In the genomic region with DNA sequence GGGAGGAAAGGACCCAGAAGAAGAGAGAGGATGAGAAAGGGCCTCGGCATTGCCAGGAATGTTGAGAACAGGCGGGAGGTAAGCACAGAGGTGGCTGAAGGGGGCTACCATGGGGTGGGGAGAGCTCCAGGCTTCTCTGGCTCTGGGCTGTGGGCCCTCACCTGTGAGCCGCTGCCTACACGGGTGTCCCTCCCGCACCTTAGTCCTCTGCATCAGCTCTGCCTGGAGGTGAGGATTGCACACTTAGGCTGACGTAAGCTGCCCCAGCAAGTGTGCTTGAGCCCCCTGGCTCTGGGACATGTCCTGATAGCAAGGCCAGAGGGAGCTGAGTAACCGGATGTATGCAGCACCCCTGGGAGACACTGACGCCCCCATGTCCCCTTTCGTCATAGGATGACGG, we compare ENCODE assay signal across 19 cellular contexts. TPM values are rescaled to one million over a fixed set of nuclear protein-coding genes. Genes with fewer than 3 reads are reported as not detected.
A peak's percentile ranks its signal among the peaks of the same experiment; 100 is the strongest.
DNase-seq lines count a peak whose midpoint lies in the region; ATAC-seq and TF ChIP-seq lines count a peak whose summit lies in the region.
"Had no signal": no experiment of that assay in that cellular context is flagged by ENCODE, and none has a peak within 500 bp of the region (broad histone marks: within the 10 kb centered on the region; RNA-seq: fewer than 3 reads in every experiment).

No MANE protein-coding gene starts in this region.

- WGBS in H9 (ENCODE audit: extremely low coverage, insufficient read length, low lambda C conversion rate), result no CpG with 5 or more reads among the region's 10 CpGs
- 84 to 95% methylated on average over 4 to 10 of the region's 10 CpGs for WGBS in transverse colon (ENCODE audit: low coverage in 1 of 2), 2 donors

- no peak overlapping the region for H3K4me2 ChIP-seq in H9 (ENCODE audit: insufficient read depth, insufficient read length, low read length)
- H3K4me2 ChIP-seq: BLaER1 had no signal

- H3K27ac Mint-ChIP-seq in H9, result no peak overlapping the region
- H3K27ac Mint-ChIP-seq in activated CD8-positive, alpha-beta memory T cell treated with anti-CD3 and anti-CD28 coated beads, Interleukin-2, amount 10 ng/mL, durations not matched to agents 7 days and 5 days, result no peak overlapping the region
- H3K27ac Mint-ChIP-seq in progenitor cell of endocrine pancreas, result no peak overlapping the region
- H3K27ac Mint-ChIP-seq: CD4-positive, alpha-beta memory T cell had no signal

- no peaks in the 10 kb centered on the region for H4K20me1 ChIP-seq in H9 (ENCODE audit: control insufficient read depth, insufficient read depth, insufficient read length)
- H4K20me1 ChIP-seq: BLaER1 had no signal

- no peak overlapping the region for H3K18ac ChIP-seq in H9 (ENCODE audit: insufficient read length, low read depth, low read length)

- in situ Hi-C loops in transverse colon (cut with MboI; ENCODE audit: low pct_ligation_motif_present in 1 of 4, low pct_unique_long_range_greater_than_20kb in 1 of 4, low sequenced_read_pairs in 3 of 4), result no loop called here

- TF ChIP-seq CTCF in H9 (conservative IDR thresholded peaks at IDR 0.05) (no peak), foreskin keratinocyte (conservative IDR thresholded peaks at IDR 0.05) (no peak), progenitor cell of endocrine pancreas (IDR thresholded peaks at IDR 0.05; ENCODE audit: unreplicated experiment) (no peak), transverse colon (IDR thresholded peaks at IDR 0.05) (no peak)

- no peak overlapping the region for H4K5ac ChIP-seq in H9 (ENCODE audit: insufficient read length, low read depth, low read length)

- H3K36me3 Mint-ChIP-seq in H9 (ENCODE audit: insufficient read depth in 1 of 3, low read depth in 3 of 3) (peaks cover 0 to 4% (median 0%) of the 10 kb centered on the region in 3 experiments; a peak in 4 of 7 replicates), progenitor cell of endocrine pancreas (ENCODE audit: insufficient read depth) (no peaks in the 10 kb centered on the region)
- no peaks in the 10 kb centered on the region for H3K36me3 Mint-ChIP-seq in activated CD8-positive, alpha-beta memory T cell treated with anti-CD3 and anti-CD28 coated beads, Interleukin-2, amount 10 ng/mL, durations not matched to agents 7 days and 5 days
- no peaks in the 10 kb centered on the region for H3K36me3 Mint-ChIP-seq in activated T-cell treated with anti-CD3 and anti-CD28 coated beads, Interleukin-2, amount 50 U/mL, for 4 hours (ENCODE audit: insufficient read depth)
- H3K36me3 Mint-ChIP-seq: CD4-positive, alpha-beta memory T cell had no signal

- H2BK20ac ChIP-seq in H9 (ENCODE audit: low read depth, low read length, poor library complexity, severe bottlenecking), result no peak overlapping the region

- intact Hi-C loops in transverse colon (cut with DNase I; ENCODE audit: low total_unique reads), result loop anchor here (5.0 kb wide), 1 partner anchor 396 kb away; no protein-coding TSS in a partner anchor

- TF ChIP-seq POLR2A in transverse colon (IDR thresholded peaks at IDR 0.05), result no peak

- H3K9me3 ChIP-seq in H9 (ENCODE audit: control insufficient read depth, low read depth, low read length) (no peaks in the 10 kb centered on the region), transverse colon (no peaks in the 10 kb centered on the region)
- H3K9me3 ChIP-seq: BLaER1 had no signal

- H3K4me1 Mint-ChIP-seq in H9 (peaks cover 8% of the 10 kb centered on the region in 2 experiments), progenitor cell of endocrine pancreas (ENCODE audit: low read depth) (peaks cover 2% of the 10 kb centered on the region)
- no peaks in the 10 kb centered on the region for H3K4me1 Mint-ChIP-seq in activated CD8-positive, alpha-beta memory T cell treated with anti-CD3 and anti-CD28 coated beads, Interleukin-2, amount 10 ng/mL, durations not matched to agents 7 days and 5 days
- no peaks in the 10 kb centered on the region for H3K4me1 Mint-ChIP-seq in activated T-cell treated with anti-CD3 and anti-CD28 coated beads, Interleukin-2, amount 50 U/mL, for 4 hours (ENCODE audit: low read depth)
- H3K4me1 Mint-ChIP-seq: CD4-positive, alpha-beta memory T cell had no signal

- no peak overlapping the region for H2BK15ac ChIP-seq in H9 (ENCODE audit: low read depth, low read length)

- H3K14ac ChIP-seq in H9 (ENCODE audit: insufficient read depth, low read length), result no peak overlapping the region

- H3K27ac ChIP-seq in H9 (ENCODE audit: insufficient read length, low read depth, low read length), result no peak overlapping the region
- H3K27ac ChIP-seq in foreskin keratinocyte, result no peak overlapping the region
- no peak overlapping the region for H3K27ac ChIP-seq in transverse colon
- H3K27ac ChIP-seq: BLaER1 had no signal

- no peak overlapping the region for H3K4me3 ChIP-seq in transverse colon
- H3K4me3 ChIP-seq: BLaER1 had no signal

- H2BK5ac ChIP-seq in H9 (ENCODE audit: insufficient read length, low read length), result no peak overlapping the region

- ATAC-seq in activated CD8-positive, alpha-beta memory T cell treated with anti-CD3 and anti-CD28 coated beads, Interleukin-2, amount 10 ng/mL, durations not matched to agents 7 days and 5 days, result no peak
- ATAC-seq in foreskin keratinocyte, result peak; percentile 47
- ATAC-seq in activated T-cell treated with anti-CD3 and anti-CD28 coated beads, Interleukin-2, amount 50 U/mL, for 4 hours, result no peak
- ATAC-seq: HCT116 had no signal

- CTCF ChIA-PET in activated CD8-positive, alpha-beta memory T cell treated with anti-CD3 and anti-CD28 coated beads, Interleukin-2, amount 10 ng/mL, durations not matched to agents 7 days and 5 days (lab: Charles Lee), result no interaction called here

- H3K4me1 ChIP-seq in H9 (ENCODE audit: insufficient read depth, low read length), result 0 out of 2 replicates have a peak, but pooled peaks cover 2% of the 10 kb centered on the region
- H3K4me1 ChIP-seq in foreskin keratinocyte, result no peaks in the 10 kb centered on the region
- no peaks in the 10 kb centered on the region for H3K4me1 ChIP-seq in transverse colon

- no peak overlapping the region for H4K91ac ChIP-seq in H9 (ENCODE audit: insufficient read length, low read depth, low read length)

- no peaks in the 10 kb centered on the region for H3K79me1 ChIP-seq in H9 (ENCODE audit: insufficient read depth, low read depth, low read length, poor library complexity, severe bottlenecking)

- no peak overlapping the region for H2BK120ac ChIP-seq in H9 (ENCODE audit: low read depth, low read length, poor library complexity, severe bottlenecking)

- H3K27me3 Mint-ChIP-seq in H9 (ENCODE audit: low read depth) (peaks cover 28% of the 10 kb centered on the region), progenitor cell of endocrine pancreas (peaks cover 30% of the 10 kb centered on the region)
- H3K27me3 Mint-ChIP-seq in activated CD8-positive, alpha-beta memory T cell treated with anti-CD3 and anti-CD28 coated beads, Interleukin-2, amount 10 ng/mL, durations not matched to agents 7 days and 5 days, result peaks cover 13% of the 10 kb centered on the region
- peaks cover 7% of the 10 kb centered on the region for H3K27me3 Mint-ChIP-seq in activated T-cell treated with anti-CD3 and anti-CD28 coated beads, Interleukin-2, amount 50 U/mL, for 4 hours (ENCODE audit: low read depth)

- no peak overlapping the region for H2BK12ac ChIP-seq in H9 (ENCODE audit: insufficient read length, low read depth, low read length)

- H2AK5ac ChIP-seq in H9 (ENCODE audit: insufficient read length, low read length), result no peak overlapping the region

- H3K4ac ChIP-seq in H9 (ENCODE audit: low read depth, low read length), result no peak overlapping the region

- no peak overlapping the region for H3K9ac ChIP-seq in H9 (ENCODE audit: extremely low read depth, insufficient read length, low read length)
- H3K9ac ChIP-seq: BLaER1 had no signal

- H2AFZ ChIP-seq in H9 (ENCODE audit: low read length), result no peak overlapping the region

- H4K8ac ChIP-seq in H9 (replicated peaks; ENCODE audit: insufficient read length, low read depth, low read length), result no peak overlapping the region

- no peaks in the 10 kb centered on the region; the same call in 1 of the 2 replicates for H3K27me3 ChIP-seq in H9 (ENCODE audit: insufficient read depth, low read length)
- H3K27me3 ChIP-seq in foreskin keratinocyte, result no peaks in the 10 kb centered on the region
- H3K27me3 ChIP-seq in transverse colon, result peaks cover 7% of the 10 kb centered on the region
- H3K27me3 ChIP-seq: BLaER1 had no signal

- H3K23me2 ChIP-seq in H9 (ENCODE audit: insufficient read length, low read depth, low read length, poor library complexity, severe bottlenecking), result no peaks in the 10 kb centered on the region

- no peak overlapping the region for H3K4me3 Mint-ChIP-seq in H9
- H3K4me3 Mint-ChIP-seq in activated CD8-positive, alpha-beta memory T cell treated with anti-CD3 and anti-CD28 coated beads, Interleukin-2, amount 10 ng/mL, durations not matched to agents 7 days and 5 days, result no peak overlapping the region
- H3K4me3 Mint-ChIP-seq in progenitor cell of endocrine pancreas (ENCODE audit: low read depth), result no peak overlapping the region
- H3K4me3 Mint-ChIP-seq in activated T-cell treated with anti-CD3 and anti-CD28 coated beads, Interleukin-2, amount 50 U/mL, for 4 hours, result no peak overlapping the region
- H3K4me3 Mint-ChIP-seq: CD4-positive, alpha-beta memory T cell had no signal

- no peaks in the 10 kb centered on the region for H3K79me2 ChIP-seq in H9 (ENCODE audit: insufficient read depth, low read length)

- H3K9me3 Mint-ChIP-seq in H9 (peaks cover 0 to 3% of the 10 kb centered on the region in 2 experiments; a peak in 3 of 5 replicates), progenitor cell of endocrine pancreas (ENCODE audit: low read depth) (no peaks in the 10 kb centered on the region)
- no peaks in the 10 kb centered on the region for H3K9me3 Mint-ChIP-seq in activated CD8-positive, alpha-beta memory T cell treated with anti-CD3 and anti-CD28 coated beads, Interleukin-2, amount 10 ng/mL, durations not matched to agents 7 days and 5 days (ENCODE audit: low read depth)
- H3K9me3 Mint-ChIP-seq in activated T-cell treated with anti-CD3 and anti-CD28 coated beads, Interleukin-2, amount 50 U/mL, for 4 hours, result no peaks in the 10 kb centered on the region
- H3K9me3 Mint-ChIP-seq: CD4-positive, alpha-beta memory T cell had no signal

- no peaks in the 10 kb centered on the region for H3K36me3 ChIP-seq in transverse colon
- H3K36me3 ChIP-seq: BLaER1 had no signal

- H3K23ac ChIP-seq in H9 (ENCODE audit: insufficient read length, low read depth, low read length), result no peak overlapping the region

- H3T11ph ChIP-seq in H9 (ENCODE audit: low read length), result no peak overlapping the region

- TF ChIP-seq EP300 in transverse colon (IDR thresholded peaks at IDR 0.05; ENCODE audit: low read depth), result no peak

- H3K56ac ChIP-seq in H9 (ENCODE audit: insufficient read length, low read depth, low read length), result no peak overlapping the region

- DNase-seq in H9 (peak; percentile 8), foreskin keratinocyte (peak in 1 of 2 donors; percentile 25), progenitor cell of endocrine pancreas (ENCODE audit: low spot score, unreplicated experiment) (peak; percentile 3), transverse colon (no peak), mesenteric fat pad (ENCODE audit: low spot score) (no peak)
- peak; percentile 18 for DNase-seq in activated CD8-positive, alpha-beta memory T cell treated with anti-CD3 and anti-CD28 coated beads, Interleukin-2, amount 10 ng/mL, durations not matched to agents 7 days and 5 days
- DNase-seq in activated T-cell treated with anti-CD3 and anti-CD28 coated beads, Interleukin-2, amount 50 U/mL, for 4 hours, result no peak
- DNase-seq in stimulated activated naive CD4-positive, alpha-beta T cell treated with Interleukin-2 at 50 U/mL for 16 hours (lab: John Stamatoyannopoulos, UW), result no peak
- DNase-seq: CD4-positive, alpha-beta memory T cell; DMS153; GDM1; NCI-H1417 treated with DMSO at 0.1 percent for 48 hours; NCI-H187 treated with DMSO at 0.1 percent for 48 hours; NCI-H226; NCI-H524; NCI-H82; SIG-M5 had no signal

RNA-seq across cellular contexts. Expression of a gene that starts 33.9 kb away (rescaled TPM):
- 28.3 and 30.7 TPM in 2 replicates for total RNA-seq in H9 (2021)
- 10 to 100 TPM; 22.1 to 25.6 TPM for total RNA-seq in activated CD8-positive, alpha-beta memory T cell treated with anti-CD3 and anti-CD28 coated beads, Interleukin-2, amount 10 ng/mL, durations not matched to agents 7 days and 5 days
- 23.2 and 27.5 TPM in 2 replicates for total RNA-seq in foreskin keratinocyte
- 32.6 and 33.5 TPM in 2 replicates for polyA plus RNA-seq in foreskin keratinocyte
- total RNA-seq in progenitor cell of endocrine pancreas, result 19.3 and 24.8 TPM in 2 replicates
- 10 to 100 TPM; 29.2 to 33.2 (median 29.3) TPM for total RNA-seq in activated T-cell treated with anti-CD3 and anti-CD28 coated beads, Interleukin-2, amount 50 U/mL, for 4 hours
- 10 to 100 TPM; 11.0 to 31.0 (median 14.5) TPM for total RNA-seq in transverse colon
- total RNA-seq in mesenteric fat pad, result 19.8 TPM

Comparison
In these comparisons a context has a peak if more than half of its experiments do, and no peak if none do; other contexts are left out.
1. DNase-seq: peak in H9 (single experiment), activated CD8-positive, alpha-beta memory T cell treated with anti-CD3 and anti-CD28 coated beads, Interleukin-2, amount 10 ng/mL, durations not matched to agents 7 days and 5 days (single experiment) and progenitor cell of endocrine pancreas (single experiment); none in activated T-cell treated with anti-CD3 and anti-CD28 coated beads, Interleukin-2, amount 50 U/mL, for 4 hours (single experiment), transverse colon (single experiment), stimulated activated naive CD4-positive, alpha-beta T cell treated with Interleukin-2 at 50 U/mL for 16 hours (single experiment) and mesenteric fat pad (single experiment).